Comparison of ENCODE assay signal across 22 cellular contexts in genomic region chr7:124188576-124188975, GRCh38.
DNase-seq lines count a peak whose midpoint lies in the region; ATAC-seq and TF ChIP-seq lines count a peak whose summit lies in the region.
"Had no signal": no experiment of that assay in that cellular context is flagged by ENCODE, and none has a peak within 500 bp of the region (broad histone marks: within the 10 kb centered on the region; RNA-seq: fewer than 3 reads in every experiment).

No MANE protein-coding gene starts in this region.

- peak overlapping the region; percentile 71 for H3K27ac ChIP-seq in cardiac muscle cell
- H3K27ac ChIP-seq: SJSA1 had no signal

- peaks cover 36% of the 10 kb centered on the region for H3K4me1 Mint-ChIP-seq in glutamatergic neuron (ENCODE audit: low read depth, unreplicated experiment)
- H3K4me1 Mint-ChIP-seq: T-cell had no signal

- H3K9me3 ChIP-seq in cardiac muscle cell (ENCODE audit: low read depth) (no peaks in the 10 kb centered on the region), MG63 (no peaks in the 10 kb centered on the region)
- H3K9me3 ChIP-seq: SJSA1 had no signal

- peaks cover 43% of the 10 kb centered on the region for H3K4me1 ChIP-seq in cardiac muscle cell (ENCODE audit: low read depth)
- H3K4me1 ChIP-seq: SJSA1 had no signal

- H3K36me3 Mint-ChIP-seq in glutamatergic neuron (ENCODE audit: unreplicated experiment) = no peaks in the 10 kb centered on the region
- H3K36me3 Mint-ChIP-seq: T-cell had no signal

- H3K9me3 Mint-ChIP-seq in glutamatergic neuron (ENCODE audit: unreplicated experiment) = no peaks in the 10 kb centered on the region

- intact Hi-C loops in Right ventricle myocardium superior (cut with DNase I) = no loop called here

- peak overlapping the region; percentile 69 for H3K4me3 Mint-ChIP-seq in glutamatergic neuron (ENCODE audit: unreplicated experiment)
- H3K4me3 Mint-ChIP-seq: T-cell had no signal

- no peaks in the 10 kb centered on the region for H3K27me3 ChIP-seq in cardiac muscle cell
- no peaks in the 10 kb centered on the region for H3K27me3 ChIP-seq in MG63
- H3K27me3 ChIP-seq: SJSA1 had no signal

- H3K4me3 ChIP-seq in cardiac muscle cell = no peak overlapping the region
- no peak overlapping the region for H3K4me3 ChIP-seq in MG63
- H3K4me3 ChIP-seq: SJSA1 had no signal

- in situ Hi-C loops in G401 (cut with HindIII; ENCODE audit: low sequenced_read_pairs) = no loop called here

- DNase-seq in cardiac muscle cell (ENCODE audit: low read depth in 1 of 2, low spot score in 1 of 2) = peak in 1 of 2 donors; percentile 35
- DNase-seq in Right ventricle myocardium superior = no peak
- peak in 2 of 3 experiments; percentile 52 to 85 for DNase-seq in NCI-H1417 (lab: John Stamatoyannopoulos, UW)
- DNase-seq in glutamatergic neuron = no peak
- DNase-seq in G401 (ENCODE audit: low spot score) = no peak
- DNase-seq in MG63 = no peak
- no peak for DNase-seq in globus pallidus (ENCODE audit: low spot score)
- DNase-seq: Calu3; DMS79 treated with DMSO at 0.1 percent for 48 hours; GOT3; HCEC 1CT; KBM-7; NCI-H1092 treated with DMSO at 0.1 percent for 48 hours; NCI-H146; NCI-H1930; NCI-H2107; NCI-H226; NCI-H774; NK-92 treated with Interleukin-12 subunit alpha and Interleukin-12 subunit beta, amount 100 ng/mL, for 24 hours; PC-3; T-cell had no signal

- peak overlapping the region; percentile 80 for H3K27ac Mint-ChIP-seq in glutamatergic neuron (ENCODE audit: unreplicated experiment)
- H3K27ac Mint-ChIP-seq: T-cell had no signal

- TF ChIP-seq CTCF in cardiac muscle cell (IDR thresholded peaks at IDR 0.05; ENCODE audit: low read depth, low read length) = no peak
- no peak for TF ChIP-seq CTCF in glutamatergic neuron (IDR thresholded peaks at IDR 0.05; ENCODE audit: partially characterized antibody, unreplicated experiment)

- ATAC-seq in Right ventricle myocardium superior (ENCODE audit: poor library complexity) = no peak
- ATAC-seq: PC-3, T-cell had no signal

- H3K27me3 Mint-ChIP-seq in glutamatergic neuron (ENCODE audit: unreplicated experiment) = no peaks in the 10 kb centered on the region
- H3K27me3 Mint-ChIP-seq: T-cell had no signal

- H3K36me3 ChIP-seq in cardiac muscle cell = no peaks in the 10 kb centered on the region
- H3K36me3 ChIP-seq in MG63 = no peaks in the 10 kb centered on the region
- H3K36me3 ChIP-seq: SJSA1 had no signal

Comparison
In these comparisons a context has a peak if more than half of its experiments do, and no peak if none do; other contexts are left out.
1. DNase-seq: peak in NCI-H1417 (2 of 3); none in Right ventricle myocardium superior (single experiment), glutamatergic neuron (single experiment), G401 (single experiment), MG63 (single experiment) and globus pallidus (single experiment).